Comparison of ENCODE assay signal across 27 cellular contexts in genomic region chr10:8981277-8981676, GRCh38.
"Had no signal": no experiment of that assay in that cellular context is flagged by ENCODE, and none has a peak within 500 bp of the region (broad histone marks: within the 10 kb centered on the region; RNA-seq: fewer than 3 reads in every experiment).

No MANE protein-coding gene starts in this region.

- DNase-seq: hypothalamus; immature natural killer cell; kidney; left colon; left lung; lower lobe of right lung; mammary epithelial cell; mesenchymal stem cell; naive thymus-derived CD8-positive, alpha-beta T cell; nucleus accumbens; pancreas; posterior cingulate gyrus; retina; right cardiac atrium; stimulated activated CD4-positive, alpha-beta T cell treated with anti-CD3 and anti-CD28 coated beads, Interleukin-12 subunit alpha, Interleukin-12 subunit beta, amount 100 ng/mL, for 4 hours; stimulated activated CD4-positive, alpha-beta T cell treated with anti-CD3 and anti-CD28 coated beads, Interleukin-15, amount 100 ng/mL, for 24 hours; stimulated activated CD4-positive, alpha-beta T cell treated with anti-CD3 and anti-CD28 coated beads, Interleukin-2, amount 100 ng/mL, for 24 hours; stimulated activated CD4-positive, alpha-beta T cell treated with anti-CD3 and anti-CD28 coated beads, Interleukin-4, amount 100 ng/mL, for 1 hour; stimulated activated naive B cell treated with anti-CD40 and anti-IgM and Interleukin-4, amounts not matched to agents 10 μg/mL and 1 μg/mL and 100 μg/mL, for 72 hours; stomach; testis; thyroid gland; transverse colon; upper lobe of left lung had no signal

- H3K27me3 Mint-ChIP-seq: naive thymus-derived CD8-positive, alpha-beta T cell; stimulated activated naive B cell treated with anti-CD40 and anti-IgM and Interleukin-4, amounts not matched to agents 10 μg/mL and 1 μg/mL and 100 μg/mL, for 72 hours had no signal

- H3K4me1 Mint-ChIP-seq: immature natural killer cell; naive thymus-derived CD8-positive, alpha-beta T cell; nephron; neural crest cell; stimulated activated naive B cell treated with anti-CD40 and anti-IgM and Interleukin-4, amounts not matched to agents 10 μg/mL and 1 μg/mL and 100 μg/mL, for 72 hours had no signal

- H3K27ac Mint-ChIP-seq: immature natural killer cell; naive thymus-derived CD8-positive, alpha-beta T cell; nephron; stimulated activated naive B cell treated with anti-CD40 and anti-IgM and Interleukin-4, amounts not matched to agents 10 μg/mL and 1 μg/mL and 100 μg/mL, for 72 hours had no signal

- H3K9me3 Mint-ChIP-seq: immature natural killer cell; nephron; neural crest cell; stimulated activated naive B cell treated with anti-CD40 and anti-IgM and Interleukin-4, amounts not matched to agents 10 μg/mL and 1 μg/mL and 100 μg/mL, for 72 hours had no signal

- H3K4me3 Mint-ChIP-seq: immature natural killer cell; naive thymus-derived CD8-positive, alpha-beta T cell; nephron; neural crest cell; stimulated activated naive B cell treated with anti-CD40 and anti-IgM and Interleukin-4, amounts not matched to agents 10 μg/mL and 1 μg/mL and 100 μg/mL, for 72 hours had no signal

- H3K36me3 Mint-ChIP-seq: immature natural killer cell; naive thymus-derived CD8-positive, alpha-beta T cell; stimulated activated naive B cell treated with anti-CD40 and anti-IgM and Interleukin-4, amounts not matched to agents 10 μg/mL and 1 μg/mL and 100 μg/mL, for 72 hours had no signal

- ATAC-seq: left colon; left lung; lower lobe of right lung; naive thymus-derived CD8-positive, alpha-beta T cell; pancreas; right cardiac atrium; sciatic nerve; stimulated activated naive B cell treated with anti-CD40 and anti-IgM and Interleukin-4, amounts not matched to agents 10 μg/mL and 1 μg/mL and 100 μg/mL, for 72 hours had no signal
